In genomic region chr4:113760094-113760851, GRCh38 we compare ENCODE assay signal across 1 cellular context.
TF ChIP-seq lines count a peak whose summit lies in the region.

No MANE protein-coding gene starts in this region.

TF ChIP-seq in IMR-90, 13 proteins besides CTCF, POLR2A, EP300 and RAD21 (continued from another document):
- TF ChIP-seq USF2 (IDR thresholded peaks at IDR 0.05; ENCODE audit: low read depth, low read length): no peak
- no peak for TF ChIP-seq NFE2L2 (IDR thresholded peaks at IDR 0.05; ENCODE audit: low read depth, low read length)
- TF ChIP-seq MAFK (IDR thresholded peaks at IDR 0.05; ENCODE audit: low read depth, low read length): no peak
- TF ChIP-seq MXI1 (IDR thresholded peaks at IDR 0.05; ENCODE audit: borderline replicate concordance, low read depth, low read length): no peak
- no peak for TF ChIP-seq RFX5 (IDR thresholded peaks at IDR 0.05; ENCODE audit: low read depth, low read length)
TF ChIP-seq in IMR-90: peak in this region for 0.
